In the genomic region with DNA sequence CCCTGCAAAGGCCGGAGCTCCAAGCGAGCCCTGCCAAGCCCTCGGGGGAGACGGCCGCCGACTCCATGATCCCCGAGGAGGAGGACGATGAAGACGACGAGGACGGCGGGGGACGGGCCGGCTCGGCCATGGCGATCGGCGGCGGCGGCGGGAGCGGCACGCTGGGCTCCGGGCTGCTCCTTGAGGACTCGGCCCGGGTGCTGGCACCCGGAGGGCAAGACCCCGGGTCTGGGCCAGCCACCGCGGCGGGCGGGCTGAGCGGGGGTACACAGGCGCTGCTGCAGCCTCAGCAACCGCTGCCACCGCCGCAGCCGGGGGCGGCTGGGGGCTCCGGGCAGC, we compare ENCODE assay signal across 7 cellular contexts. TPM values are rescaled to one million over a fixed set of nuclear protein-coding genes. Genes with fewer than 3 reads are reported as not detected.
DNase-seq lines count a peak whose midpoint lies in the region; FAIRE-seq and TF ChIP-seq lines count a peak whose summit lies in the region.
"Not testable (repeated sequence)": the region's sequence is repeated elsewhere in the genome, so short reads cannot be mapped to it uniquely, and the experiment has no call there.

No MANE protein-coding gene starts in this region.

- DNase-seq in Peyer's patch; MCF 10A (ENCODE audit: unreplicated experiment); immature natural killer cell; small intestine: not testable (repeated sequence)
- DNase-seq in nephron progenitor cell: peak; percentile 30

- H3K4me1 Mint-ChIP-seq in MCF 10A (ENCODE audit: insufficient read depth, unreplicated experiment) (peaks cover 35% of the 10 kb centered on the region), immature natural killer cell (peaks cover 52 to 57% of the 10 kb centered on the region in 2 donors), nephron progenitor cell (peaks cover 55% of the 10 kb centered on the region)

- POLR2A ChIA-PET in MCF 10A (lab: Yijun Ruan, JAX): interaction anchor here (1.0 to 8.5 kb wide), 13 partner anchors 17 to 822 kb away, joined by 4 to 164 read pairs (median 10); a partner anchor contains a TSS

- intact Hi-C loops in MCF 10A (cut with micrococcal nuclease): loop anchor here (5.0 kb wide), 1 partner anchor 176 kb away; no protein-coding TSS in a partner anchor

- BruUV-seq in MCF 10A (replicated peaks; lab: Mats Ljungman, UMichigan): not testable (repeated sequence)

- H3K36me3 Mint-ChIP-seq in MCF 10A (ENCODE audit: insufficient read depth, unreplicated experiment): peaks cover 47% of the 10 kb centered on the region
- not testable (repeated sequence) for H3K36me3 Mint-ChIP-seq in immature natural killer cell; nephron progenitor cell (ENCODE audit: low read depth)

- H3K4me1 ChIP-seq in Peyer's patch (peaks cover 0 to 33% (median 17%) of the 10 kb centered on the region in 4 donors), small intestine (ENCODE audit: control insufficient read depth in 2 of 2, insufficient read depth in 1 of 2, low read depth in 1 of 2, low read length in 1 of 2) (peaks cover 5 to 13% of the 10 kb centered on the region in 2 donors)
- not testable (repeated sequence) for H3K4me1 ChIP-seq in esophagus (ENCODE audit: control insufficient read depth in 2 of 2, insufficient read depth in 2 of 2, low read length in 1 of 2)

- CTCF ChIA-PET in MCF 10A (lab: Yijun Ruan, JAX): interaction anchor here (1.1 to 1.7 kb wide), 4 partner anchors 16 to 332 kb away, joined by 3 to 5 read pairs (median 3); no protein-coding TSS in a partner anchor

- H3K27ac Mint-ChIP-seq in MCF 10A (ENCODE audit: low read depth, unreplicated experiment): peak overlapping the region; percentile 83
- peak overlapping the region in 1 of 6 donors; percentile 94 for H3K27ac Mint-ChIP-seq in immature natural killer cell
- not testable (repeated sequence) for H3K27ac Mint-ChIP-seq in nephron progenitor cell

- H3K27ac ChIP-seq in Peyer's patch (peak overlapping the region; percentile 98 to 100 (median 99)), esophagus (ENCODE audit: low read depth in 2 of 2, low read length in 1 of 2) (peak overlapping the region; percentile 91 to 99), small intestine (ENCODE audit: low read depth in 1 of 2, low read length in 1 of 2) (peak overlapping the region; percentile 92 to 94)

- TF ChIP-seq POLR2A in Peyer's patch (IDR thresholded peaks at IDR 0.05): not testable (repeated sequence)

- H3K9me3 Mint-ChIP-seq in MCF 10A (ENCODE audit: unreplicated experiment); immature natural killer cell; nephron progenitor cell: not testable (repeated sequence)

- H3K4me3 Mint-ChIP-seq in MCF 10A (ENCODE audit: unreplicated experiment): peak overlapping the region; percentile 90
- H3K4me3 Mint-ChIP-seq in immature natural killer cell: peak overlapping the region in 3 of 5 donors; percentile 92 to 98 (median 97)
- H3K4me3 Mint-ChIP-seq in nephron progenitor cell: peak overlapping the region; percentile 95

- H3K4me3 ChIP-seq in GM12875 (ENCODE audit: low read depth, low read length): peak overlapping the region; percentile 52
- peak overlapping the region; percentile 95 to 98 (median 96) for H3K4me3 ChIP-seq in Peyer's patch
- peak overlapping the region; percentile 86 to 89 for H3K4me3 ChIP-seq in esophagus (ENCODE audit: low read depth in 1 of 2, low read length in 2 of 2)
- H3K4me3 ChIP-seq in small intestine (ENCODE audit: low read depth in 1 of 2, low read length in 2 of 2): peak overlapping the region; percentile 60 to 75

- not testable (repeated sequence) for H3K27me3 ChIP-seq in Peyer's patch; esophagus (ENCODE audit: control insufficient read depth in 1 of 2, insufficient read depth in 2 of 2, low read length in 2 of 2); small intestine (ENCODE audit: control insufficient read depth in 2 of 2, insufficient read depth in 2 of 2, low read length in 2 of 2)

- H3K9me3 ChIP-seq in Peyer's patch; esophagus (ENCODE audit: control insufficient read depth in 2 of 2, insufficient read depth in 1 of 2, low read depth in 1 of 2, low read length in 1 of 2); small intestine (ENCODE audit: control insufficient read depth, low read depth): not testable (repeated sequence)

- H3K36me3 ChIP-seq in Peyer's patch; esophagus (ENCODE audit: control insufficient read depth in 2 of 2, insufficient read depth in 2 of 2, low read length in 1 of 2); small intestine (ENCODE audit: control insufficient read depth in 2 of 2, insufficient read depth in 2 of 2, low read length in 2 of 2): not testable (repeated sequence)

- not testable (repeated sequence) for FAIRE-seq in small intestine (lab: Jason Lieb, UNC)

- TF ChIP-seq CTCF in GM12875 (IDR thresholded peaks at IDR 0.05; ENCODE audit: borderline replicate concordance, insufficient read depth, low read depth, low read length); Peyer's patch (IDR thresholded peaks at IDR 0.05); MCF 10A (IDR thresholded peaks at IDR 0.05; ENCODE audit: unreplicated experiment); nephron progenitor cell (IDR thresholded peaks at IDR 0.05): not testable (repeated sequence)

- 0 to 12% methylated on average over 4 to 29 of the region's 40 CpGs for WGBS in esophagus, 2 donors
- WGBS in small intestine, 3 donors: 10 to 20% methylated on average over 1 to 26 of the region's 40 CpGs; no CpG with 5 or more reads in 1 of the 3 donors

- H3K27me3 Mint-ChIP-seq in MCF 10A (ENCODE audit: insufficient read depth, unreplicated experiment); nephron progenitor cell (ENCODE audit: low read depth, poor library complexity): not testable (repeated sequence)
- H3K27me3 Mint-ChIP-seq in immature natural killer cell (ENCODE audit: low read depth in 3 of 3): peaks cover 13 to 34% (median 23%) of the 10 kb centered on the region in 3 donors

RNA-seq across cellular contexts. Expression of a gene that starts 0.6 kb away (rescaled TPM):
- total RNA-seq in Peyer's patch (10 to 100 TPM; 34.3 to 61.1 (median 49.7) TPM), MCF 10A (2022) (51.9 and 53.0 TPM in 2 replicates)
- polyA plus RNA-seq in esophagus (10 to 100 TPM in 1 of 2 donors, 1 to 10 TPM in 1; 9.6 to 15.3 TPM), immature natural killer cell (10 to 100 TPM; 20.3 to 41.3 (median 36.4) TPM), small intestine (10 to 100 TPM in 2 of 3 donors, 1 to 10 TPM in 1; 8.7 to 16.8 (median 11.9) TPM)
